In genomic region chr19:41957838-41958366, GRCh38 we compare ENCODE assay signal across 8 cellular contexts. TPM values are rescaled to one million over a fixed set of nuclear protein-coding genes. Genes with fewer than 3 reads are reported as not detected.
A peak's percentile ranks its signal among the peaks of the same experiment; 100 is the strongest.
DNase-seq lines count a peak whose midpoint lies in the region; ATAC-seq and TF ChIP-seq lines count a peak whose summit lies in the region.

No MANE protein-coding gene starts in this region.

- no peak overlapping the region for H2BK12ac ChIP-seq in neuronal stem cell (ENCODE audit: low read length)

- H3K27ac Mint-ChIP-seq in activated naive CD8-positive, alpha-beta T cell treated with anti-CD3 and anti-CD28 coated beads for 36 hours = peak overlapping the region; percentile 59
- peak overlapping the region; percentile 60 for H3K27ac Mint-ChIP-seq in glutamatergic neuron (ENCODE audit: unreplicated experiment)

- H3K23ac ChIP-seq in neuronal stem cell (ENCODE audit: low read depth, low read length, poor library complexity) = no peak overlapping the region

- peaks cover 6 to 7% of the 10 kb centered on the region in 2 donors for H3K4me1 ChIP-seq in neuronal stem cell (ENCODE audit: control insufficient read depth in 2 of 2, insufficient read depth in 1 of 2, low read depth in 1 of 2, low read length in 2 of 2)

- H3K4ac ChIP-seq in neuronal stem cell (ENCODE audit: low read length) = no peak overlapping the region

- peak overlapping the region; percentile 96 for H3K4me3 Mint-ChIP-seq in activated naive CD8-positive, alpha-beta T cell treated with anti-CD3 and anti-CD28 coated beads for 36 hours
- peak overlapping the region; percentile 86 for H3K4me3 Mint-ChIP-seq in glutamatergic neuron (ENCODE audit: unreplicated experiment)

- DNase-seq in Daoy (ENCODE audit: low read depth) = peak; percentile 92
- peak; percentile 74 for DNase-seq in HS-27A (ENCODE audit: low read depth)
- peak; percentile 69 to 74 for DNase-seq in NOMO-1 (lab: John Stamatoyannopoulos, UW; ENCODE audit: unreplicated experiment in 2 of 2)
- peak; percentile 49 for DNase-seq in activated naive CD8-positive, alpha-beta T cell treated with anti-CD3 and anti-CD28 coated beads for 36 hours
- DNase-seq in glutamatergic neuron = peak; percentile 70
- DNase-seq in neuronal stem cell (ENCODE audit: low spot score) = peak; percentile 71

- WGBS in neuronal stem cell (ENCODE audit: extremely low coverage in 2 of 2, insufficient read length in 2 of 2, insufficient replicate concordance in 1 of 2), 2 donors = no CpG with 5 or more reads among the region's 10 CpGs

- no peak overlapping the region for H2AK5ac ChIP-seq in neuronal stem cell (ENCODE audit: low read depth, low read length)

- no peaks in the 10 kb centered on the region for H3K9me3 Mint-ChIP-seq in activated naive CD8-positive, alpha-beta T cell treated with anti-CD3 and anti-CD28 coated beads for 36 hours
- H3K9me3 Mint-ChIP-seq in glutamatergic neuron (ENCODE audit: unreplicated experiment) = peaks cover 8% of the 10 kb centered on the region

- H3K4me2 ChIP-seq in neuronal stem cell (ENCODE audit: insufficient read depth, low read length, poor library complexity, severe bottlenecking) = peak overlapping the region; percentile 95

- H3K4me3 ChIP-seq in neuronal stem cell (ENCODE audit: low read length in 2 of 2) = peak overlapping the region; percentile 51 to 73

- no peaks in the 10 kb centered on the region for H3K27me3 ChIP-seq in neuronal stem cell (ENCODE audit: control insufficient read depth in 3 of 3, insufficient read depth in 3 of 3, low read depth in 1 of 3, low read length in 3 of 3)

- peaks cover 13% of the 10 kb centered on the region for H3K4me1 Mint-ChIP-seq in activated naive CD8-positive, alpha-beta T cell treated with anti-CD3 and anti-CD28 coated beads for 36 hours
- peaks cover 19% of the 10 kb centered on the region for H3K4me1 Mint-ChIP-seq in glutamatergic neuron (ENCODE audit: low read depth, unreplicated experiment)

- no peak overlapping the region for H2BK120ac ChIP-seq in neuronal stem cell (ENCODE audit: low read depth, low read length)

- H2AFZ ChIP-seq in neuronal stem cell (ENCODE audit: low read length) = peak overlapping the region; percentile 94

- no peak overlapping the region for H3K27ac ChIP-seq in neuronal stem cell (replicated peaks; ENCODE audit: low read length)

- H2BK15ac ChIP-seq in neuronal stem cell (ENCODE audit: low read length) = no peak overlapping the region

- peak; percentile 88 for TF ChIP-seq CTCF in glutamatergic neuron (IDR thresholded peaks at IDR 0.05; ENCODE audit: partially characterized antibody, unreplicated experiment)

- no peaks in the 10 kb centered on the region for H3K36me3 Mint-ChIP-seq in activated naive CD8-positive, alpha-beta T cell treated with anti-CD3 and anti-CD28 coated beads for 36 hours
- no peaks in the 10 kb centered on the region for H3K36me3 Mint-ChIP-seq in glutamatergic neuron (ENCODE audit: unreplicated experiment)

- peak overlapping the region; percentile 79 for H3K9ac ChIP-seq in neuronal stem cell (ENCODE audit: low read depth, low read length, poor library complexity)

- peaks cover 7% of the 10 kb centered on the region for H3K79me1 ChIP-seq in neuronal stem cell (ENCODE audit: low read depth, low read length)

- no peak overlapping the region for H4K8ac ChIP-seq in neuronal stem cell (ENCODE audit: low read depth, low read length)

- peaks cover 0 to 8% of the 10 kb centered on the region in 2 donors for H3K36me3 ChIP-seq in neuronal stem cell (replicated peaks in 1 of 2; ENCODE audit: control insufficient read depth in 2 of 2, insufficient read depth in 2 of 2, low read length in 2 of 2)

- no peak overlapping the region for H4K91ac ChIP-seq in neuronal stem cell (ENCODE audit: low read depth, low read length, poor library complexity)

- H3K18ac ChIP-seq in neuronal stem cell (ENCODE audit: low read length) = no peak overlapping the region

- H3K27me3 Mint-ChIP-seq in activated naive CD8-positive, alpha-beta T cell treated with anti-CD3 and anti-CD28 coated beads for 36 hours = no peaks in the 10 kb centered on the region
- peaks cover 21% of the 10 kb centered on the region for H3K27me3 Mint-ChIP-seq in glutamatergic neuron (ENCODE audit: unreplicated experiment)

- no peak overlapping the region for H2BK5ac ChIP-seq in neuronal stem cell (ENCODE audit: low read length)

- H3K9me3 ChIP-seq in neuronal stem cell (replicated peaks in 1 of 2; ENCODE audit: control insufficient read depth in 2 of 2, insufficient read depth in 1 of 2, low read depth in 1 of 2, low read length in 2 of 2) = no peaks in the 10 kb centered on the region

- ATAC-seq in GM21526 (IDR thresholded peaks at IDR 0.05; ENCODE audit: low FRiP score, unreplicated experiment) (no peak), GM21717 (IDR thresholded peaks at IDR 0.05; ENCODE audit: unreplicated experiment) (no peak)

- H3K14ac ChIP-seq in neuronal stem cell (ENCODE audit: low read length) = no peak overlapping the region

RNA-seq across cellular contexts. Expression of gene RABAC1, which starts 1.2 kb away (rescaled TPM):
- total RNA-seq in Daoy (2014; rRNA removed; shearing (Covaris generic)) = 108 and 126 TPM in 2 replicates
- total RNA-seq in activated naive CD8-positive, alpha-beta T cell treated with anti-CD3 and anti-CD28 coated beads for 36 hours = 10 to 100 TPM; 46.9 to 50.7 TPM
- total RNA-seq in glutamatergic neuron (ENCODE audit: unreplicated experiment) = 139 TPM
- 83.3 TPM for polyA plus RNA-seq in neuronal stem cell (2013, experiment 1 of 2)
- 90.0 TPM for polyA plus RNA-seq in neuronal stem cell (2013, experiment 2 of 2)

RNA-seq across cellular contexts. Expression of gene ERFL, which starts 29.7 kb away (rescaled TPM):
- not detected in 2 replicates for total RNA-seq in Daoy (2014; rRNA removed; shearing (Covaris generic))
- total RNA-seq in activated naive CD8-positive, alpha-beta T cell treated with anti-CD3 and anti-CD28 coated beads for 36 hours = 1 to 10 TPM; 1.1 to 1.2 TPM
- total RNA-seq in glutamatergic neuron (ENCODE audit: unreplicated experiment) = 1.6 TPM
- polyA plus RNA-seq in neuronal stem cell (2013, experiment 1 of 2) = 0.47 TPM
- 0.44 TPM for polyA plus RNA-seq in neuronal stem cell (2013, experiment 2 of 2)

RNA-seq across cellular contexts. Expression of gene ATP1A3, which starts 36.1 kb away (rescaled TPM):
- total RNA-seq in Daoy (2014; rRNA removed; shearing (Covaris generic)) = 0.97 and 1.6 TPM in 2 replicates
- total RNA-seq in activated naive CD8-positive, alpha-beta T cell treated with anti-CD3 and anti-CD28 coated beads for 36 hours = 1 to 10 TPM; 4.3 to 4.8 TPM
- 650 TPM for total RNA-seq in glutamatergic neuron (ENCODE audit: unreplicated experiment)
- polyA plus RNA-seq in neuronal stem cell (2013, experiment 1 of 2) = 2.5 TPM
- polyA plus RNA-seq in neuronal stem cell (2013, experiment 2 of 2) = 2.6 TPM

Comparison
In these comparisons a context has a peak if more than half of its experiments do, and no peak if none do; other contexts are left out.
1. RNA of gene ATP1A3, which starts 36.1 kb away (total RNA-seq): 650 TPM in glutamatergic neuron (single experiment); 4.3 to 4.8 TPM in activated naive CD8-positive, alpha-beta T cell treated with anti-CD3 and anti-CD28 coated beads for 36 hours and 0.97 to 1.6 TPM in Daoy; every median in the first group is over 100 times any median in the second.
2. Peak in every context shown above with its lines, with median percentiles within 50 percentile points of each other: DNase-seq.